19 cellular contexts compared by ENCODE assay signal in the genomic region with DNA sequence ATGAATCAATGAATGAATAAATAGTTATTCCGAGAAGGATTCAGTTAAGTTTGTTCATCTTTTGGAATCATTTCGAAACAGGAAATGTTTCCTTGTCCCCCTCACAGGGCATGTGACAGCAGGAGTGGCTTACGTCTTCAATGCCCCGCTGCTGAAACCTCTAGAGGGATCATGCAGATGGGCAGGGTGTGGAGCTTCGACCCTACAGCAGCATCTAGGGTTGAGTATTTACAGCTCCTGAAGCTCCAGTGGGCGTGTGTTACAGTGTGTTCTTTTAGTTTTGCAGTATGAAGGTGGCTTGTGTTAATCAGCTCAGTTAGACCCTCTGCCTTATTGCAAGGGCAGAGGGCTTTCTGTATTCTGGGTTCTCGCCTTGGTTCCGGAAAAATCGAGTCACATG. TPM values are rescaled to one million over a fixed set of nuclear protein-coding genes. Genes with fewer than 3 reads are reported as not detected.
"Had no signal": no experiment of that assay in that cellular context is flagged by ENCODE, and none has a peak within 500 bp of the region (broad histone marks: within the 10 kb centered on the region; RNA-seq: fewer than 3 reads in every experiment).

No MANE protein-coding gene starts in this region.

- H3K36me3 ChIP-seq: ascending aorta, colonic mucosa, lower lobe of right lung, sigmoid colon, suprapubic skin had no signal

- ATAC-seq: activated CD8-positive, alpha-beta T cell treated with anti-CD3 and anti-CD28 coated beads, Interleukin-2, amount 10 ng/mL, durations not matched to agents 7 days and 5 days; lower lobe of right lung; mucosa of descending colon; natural killer cell; stimulated activated naive CD8-positive, alpha-beta T cell treated with anti-CD3 and anti-CD28 coated beads, Interleukin-15, Interleukin-2, amounts not matched to agents 100 U/mL and 50 U/mL, for 24 hours had no signal

- H3K4me1 ChIP-seq: ascending aorta, colonic mucosa, suprapubic skin had no signal

- H3K9me3 ChIP-seq: ascending aorta, colonic mucosa, lower lobe of right lung, mucosa of descending colon, sigmoid colon, suprapubic skin had no signal

- DNase-seq: activated CD4-positive, alpha-beta T cell treated with anti-CD3 and anti-CD28 coated beads for 48 hours; activated CD8-positive, alpha-beta memory T cell treated with anti-CD3 and anti-CD28 coated beads, Interleukin-2, amount 50 U/mL, for 48 hours; activated CD8-positive, alpha-beta T cell treated with anti-CD3 and anti-CD28 coated beads, Interleukin-2, amount 10 ng/mL, durations not matched to agents 7 days and 5 days; activated naive CD4-positive, alpha-beta T cell; colonic mucosa; effector CD8-positive, alpha-beta T cell; hippocampal formation; kidney glomerular epithelial cell; lower lobe of right lung; mucosa of descending colon; natural killer cell; sigmoid colon; stimulated activated CD4-positive, alpha-beta T cell treated with anti-CD3 and anti-CD28 coated beads, Interleukin-12 subunit alpha, Interleukin-12 subunit beta, amount 100 ng/mL, for 4 hours; stimulated activated CD4-positive, alpha-beta T cell treated with anti-CD3 and anti-CD28 coated beads, Interleukin-2, amount 100 ng/mL, for 48 hours; stimulated activated naive CD8-positive, alpha-beta T cell treated with anti-CD3 and anti-CD28 coated beads, Interleukin-15, Interleukin-2, amounts not matched to agents 100 U/mL and 50 U/mL, for 24 hours; T-helper 1 cell had no signal

- H3K4me3 ChIP-seq: ascending aorta, colonic mucosa, lower lobe of right lung, mucosa of descending colon, suprapubic skin had no signal

- H3K27ac ChIP-seq: ascending aorta, colonic mucosa, lower lobe of right lung, suprapubic skin had no signal

- H3K27me3 ChIP-seq: ascending aorta, colonic mucosa, sigmoid colon, suprapubic skin had no signal

- FAIRE-seq: frontal cortex had no signal

RNA-seq across cellular contexts. Expression of a gene that starts 2.6 kb away (rescaled TPM):
- total RNA-seq: activated CD8-positive, alpha-beta T cell treated with anti-CD3 and anti-CD28 coated beads, Interleukin-2, amount 10 ng/mL, durations not matched to agents 7 days and 5 days; natural killer cell had no signal
